ENCODE assay signal across 1 cellular context in genomic region chr3:47496892-47497291, GRCh38.
TF ChIP-seq lines count a peak whose summit lies in the region.

No MANE protein-coding gene starts in this region.

TF ChIP-seq in K562, 482 proteins besides CTCF, POLR2A, EP300 and RAD21:
- TF ChIP-seq ELF2 (CRISPR knock-in tag; IDR thresholded peaks at IDR 0.05): no peak
- TF ChIP-seq CBFA2T3 (IDR thresholded peaks at IDR 0.05): no peak
- no peak for TF ChIP-seq CBX8 (IDR thresholded peaks at IDR 0.05; ENCODE audit: borderline replicate concordance, extremely low read depth, low read depth, low read length, poor library complexity, severe bottlenecking)
- no peak for TF ChIP-seq ZBTB8A (IDR thresholded peaks at IDR 0.05; ENCODE audit: partially characterized antibody)
- no peak for TF ChIP-seq DPF2 (IDR thresholded peaks at IDR 0.05)
- TF ChIP-seq SIN3B (IDR thresholded peaks at IDR 0.05; ENCODE audit: low read depth): no peak
